ENCODE assay signal across 3 cellular contexts in genomic region chr13:110313261-110313660, GRCh38. TPM values are rescaled to one million over a fixed set of nuclear protein-coding genes. Genes with fewer than 3 reads are reported as not detected.
"Had no signal": no experiment of that assay in that cellular context is flagged by ENCODE, and none has a peak within 500 bp of the region (broad histone marks: within the 10 kb centered on the region; RNA-seq: fewer than 3 reads in every experiment).

No MANE protein-coding gene starts in this region.

RNA-seq across cellular contexts. Expression of gene COL4A2, which starts 6.2 kb away (rescaled TPM):
- total RNA-seq: activated CD8-positive, alpha-beta T cell treated with anti-CD3 and anti-CD28 coated beads, Interleukin-2, amount 10 ng/mL, durations not matched to agents 7 days and 5 days; activated T-helper 1 cell treated with anti-CD3 and anti-CD28 coated beads, Interleukin-12 subunit alpha, Interleukin-12 subunit beta, Interleukin-2, Interleukin-4 antibody, amounts not matched to agents 30 ng/mL and 10 ng/mL and 1 ng/mL, durations not matched to agents 14 hours and 24 hours and 36 hours; naive thymus-derived CD8-positive, alpha-beta T cell had no signal

RNA-seq across cellular contexts. Expression of gene COL4A1, which starts 6.3 kb away (rescaled TPM):
- total RNA-seq: activated CD8-positive, alpha-beta T cell treated with anti-CD3 and anti-CD28 coated beads, Interleukin-2, amount 10 ng/mL, durations not matched to agents 7 days and 5 days; activated T-helper 1 cell treated with anti-CD3 and anti-CD28 coated beads, Interleukin-12 subunit alpha, Interleukin-12 subunit beta, Interleukin-2, Interleukin-4 antibody, amounts not matched to agents 30 ng/mL and 10 ng/mL and 1 ng/mL, durations not matched to agents 14 hours and 24 hours and 36 hours; naive thymus-derived CD8-positive, alpha-beta T cell had no signal
